In genomic region chr17:50638851-50639767, GRCh38 we compare ENCODE assay signal across 1 cellular context.
TF ChIP-seq lines count a peak whose summit lies in the region.

No MANE protein-coding gene starts in this region.

TF ChIP-seq in HEK293, 187 proteins besides CTCF, POLR2A, EP300 and RAD21 (continued from another document and continues in another):
- TF ChIP-seq PRDM4 (tag by site-specific recombination; IDR thresholded peaks at IDR 0.05): no peak
- TF ChIP-seq ZNF366 (tag by site-specific recombination; conservative IDR thresholded peaks at IDR 0.05): peak; percentile 90
- TF ChIP-seq, protein P1, sequence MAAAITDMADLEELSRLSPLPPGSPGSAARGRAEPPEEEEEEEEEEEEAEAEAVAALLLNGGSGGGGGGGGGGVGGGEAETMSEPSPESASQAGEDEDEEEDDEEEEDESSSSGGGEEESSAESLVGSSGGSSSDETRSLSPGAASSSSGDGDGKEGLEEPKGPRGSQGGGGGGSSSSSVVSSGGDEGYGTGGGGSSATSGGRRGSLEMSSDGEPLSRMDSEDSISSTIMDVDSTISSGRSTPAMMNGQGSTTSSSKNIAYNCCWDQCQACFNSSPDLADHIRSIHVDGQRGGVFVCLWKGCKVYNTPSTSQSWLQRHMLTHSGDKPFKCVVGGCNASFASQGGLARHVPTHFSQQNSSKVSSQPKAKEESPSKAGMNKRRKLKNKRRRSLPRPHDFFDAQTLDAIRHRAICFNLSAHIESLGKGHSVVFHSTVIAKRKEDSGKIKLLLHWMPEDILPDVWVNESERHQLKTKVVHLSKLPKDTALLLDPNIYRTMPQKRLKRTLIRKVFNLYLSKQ (tag by site-specific recombination; IDR thresholded peaks at IDR 0.05; ENCODE audit: borderline replicate concordance): no peak
- TF ChIP-seq ZNF394 (tag by site-specific recombination; IDR thresholded peaks at IDR 0.05; ENCODE audit: borderline replicate concordance): peak; percentile 31; the same call in 1 of the 2 replicates
- TF ChIP-seq, protein P2, sequence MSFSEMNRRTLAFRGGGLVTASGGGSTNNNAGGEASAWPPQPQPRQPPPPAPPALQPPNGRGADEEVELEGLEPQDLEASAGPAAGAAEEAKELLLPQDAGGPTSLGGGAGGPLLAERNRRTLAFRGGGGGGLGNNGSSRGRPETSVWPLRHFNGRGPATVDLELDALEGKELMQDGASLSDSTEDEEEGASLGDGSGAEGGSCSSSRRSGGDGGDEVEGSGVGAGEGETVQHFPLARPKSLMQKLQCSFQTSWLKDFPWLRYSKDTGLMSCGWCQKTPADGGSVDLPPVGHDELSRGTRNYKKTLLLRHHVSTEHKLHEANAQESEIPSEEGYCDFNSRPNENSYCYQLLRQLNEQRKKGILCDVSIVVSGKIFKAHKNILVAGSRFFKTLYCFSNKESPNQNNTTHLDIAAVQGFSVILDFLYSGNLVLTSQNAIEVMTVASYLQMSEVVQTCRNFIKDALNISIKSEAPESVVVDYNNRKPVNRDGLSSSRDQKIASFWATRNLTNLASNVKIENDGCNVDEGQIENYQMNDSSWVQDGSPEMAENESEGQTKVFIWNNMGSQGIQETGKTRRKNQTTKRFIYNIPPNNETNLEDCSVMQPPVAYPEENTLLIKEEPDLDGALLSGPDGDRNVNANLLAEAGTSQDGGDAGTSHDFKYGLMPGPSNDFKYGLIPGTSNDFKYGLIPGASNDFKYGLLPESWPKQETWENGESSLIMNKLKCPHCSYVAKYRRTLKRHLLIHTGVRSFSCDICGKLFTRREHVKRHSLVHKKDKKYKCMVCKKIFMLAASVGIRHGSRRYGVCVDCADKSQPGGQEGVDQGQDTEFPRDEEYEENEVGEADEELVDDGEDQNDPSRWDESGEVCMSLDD (tag by site-specific recombination; IDR thresholded peaks at IDR 0.05): 0 out of 2 replicates have a peak, but pooled peaks have one; percentile 30
- TF ChIP-seq ZNF175 (tag by site-specific recombination; IDR thresholded peaks at IDR 0.05): no peak
- TF ChIP-seq ZNF639 (tag by site-specific recombination; IDR thresholded peaks at IDR 0.05): peak; percentile 64; the same call in 1 of the 2 replicates
- no peak for TF ChIP-seq ZNF214 (tag by site-specific recombination; IDR thresholded peaks at IDR 0.05; ENCODE audit: borderline replicate concordance)
- TF ChIP-seq, protein P3, sequence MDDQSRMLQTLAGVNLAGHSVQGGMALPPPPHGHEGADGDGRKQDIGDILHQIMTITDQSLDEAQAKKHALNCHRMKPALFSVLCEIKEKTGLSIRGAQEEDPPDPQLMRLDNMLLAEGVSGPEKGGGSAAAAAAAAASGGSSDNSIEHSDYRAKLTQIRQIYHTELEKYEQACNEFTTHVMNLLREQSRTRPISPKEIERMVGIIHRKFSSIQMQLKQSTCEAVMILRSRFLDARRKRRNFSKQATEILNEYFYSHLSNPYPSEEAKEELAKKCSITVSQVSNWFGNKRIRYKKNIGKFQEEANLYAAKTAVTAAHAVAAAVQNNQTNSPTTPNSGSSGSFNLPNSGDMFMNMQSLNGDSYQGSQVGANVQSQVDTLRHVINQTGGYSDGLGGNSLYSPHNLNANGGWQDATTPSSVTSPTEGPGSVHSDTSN (CRISPR knock-in tag; IDR thresholded peaks at IDR 0.05): no peak
- no peak for TF ChIP-seq ZSCAN18 (tag by site-specific recombination; IDR thresholded peaks at IDR 0.05)
- no peak for TF ChIP-seq SCRT1 (tag by site-specific recombination; IDR thresholded peaks at IDR 0.05; ENCODE audit: borderline replicate concordance)
- TF ChIP-seq SP3 (tag by site-specific recombination; IDR thresholded peaks at IDR 0.05): 0 out of 2 replicates have a peak, but pooled peaks have one; percentile 38
- peak; percentile 61 for TF ChIP-seq WT1 (tag by site-specific recombination; IDR thresholded peaks at IDR 0.05)
- no peak for TF ChIP-seq ZNF18 (tag by site-specific recombination; IDR thresholded peaks at IDR 0.05)
- peak; percentile 88 for TF ChIP-seq ZNF629 (tag by site-specific recombination; IDR thresholded peaks at IDR 0.05)
- no peak for TF ChIP-seq ZNF558 (tag by site-specific recombination; IDR thresholded peaks at IDR 0.05)
- no peak for TF ChIP-seq SETDB1 (IDR thresholded peaks at IDR 0.05; ENCODE audit: insufficient read length, low read length)
- no peak for TF ChIP-seq ZNF311 (tag by site-specific recombination; IDR thresholded peaks at IDR 0.05; ENCODE audit: borderline replicate concordance)
- TF ChIP-seq REPIN1 (tag by site-specific recombination; IDR thresholded peaks at IDR 0.05; ENCODE audit: low read depth): no peak
- TF ChIP-seq ZNF785 (tag by site-specific recombination; IDR thresholded peaks at IDR 0.05): no peak
- no peak for TF ChIP-seq ZNF707 (tag by site-specific recombination; IDR thresholded peaks at IDR 0.05)
- TF ChIP-seq ZNF24 (tag by site-specific recombination; IDR thresholded peaks at IDR 0.05): peak; percentile 70
- peak; percentile 76 for TF ChIP-seq PATZ1 (tag by site-specific recombination; IDR thresholded peaks at IDR 0.05)
- TF ChIP-seq ZNF416 (tag by site-specific recombination; IDR thresholded peaks at IDR 0.05): no peak
- TF ChIP-seq ZNF174 (tag by site-specific recombination; IDR thresholded peaks at IDR 0.05): no peak
- TF ChIP-seq GLI4 (tag by site-specific recombination; IDR thresholded peaks at IDR 0.05): no peak
- TF ChIP-seq ZSCAN4 (tag by site-specific recombination; IDR thresholded peaks at IDR 0.05): no peak
- TF ChIP-seq ZBTB6 (tag by site-specific recombination; IDR thresholded peaks at IDR 0.05): no peak
- TF ChIP-seq ZNF140 (tag by site-specific recombination; IDR thresholded peaks at IDR 0.05): no peak
- TF ChIP-seq ZNF473 (tag by site-specific recombination; IDR thresholded peaks at IDR 0.05): no peak
- no peak for TF ChIP-seq ZNF324 (tag by site-specific recombination; IDR thresholded peaks at IDR 0.05)
- TF ChIP-seq, protein P4, sequence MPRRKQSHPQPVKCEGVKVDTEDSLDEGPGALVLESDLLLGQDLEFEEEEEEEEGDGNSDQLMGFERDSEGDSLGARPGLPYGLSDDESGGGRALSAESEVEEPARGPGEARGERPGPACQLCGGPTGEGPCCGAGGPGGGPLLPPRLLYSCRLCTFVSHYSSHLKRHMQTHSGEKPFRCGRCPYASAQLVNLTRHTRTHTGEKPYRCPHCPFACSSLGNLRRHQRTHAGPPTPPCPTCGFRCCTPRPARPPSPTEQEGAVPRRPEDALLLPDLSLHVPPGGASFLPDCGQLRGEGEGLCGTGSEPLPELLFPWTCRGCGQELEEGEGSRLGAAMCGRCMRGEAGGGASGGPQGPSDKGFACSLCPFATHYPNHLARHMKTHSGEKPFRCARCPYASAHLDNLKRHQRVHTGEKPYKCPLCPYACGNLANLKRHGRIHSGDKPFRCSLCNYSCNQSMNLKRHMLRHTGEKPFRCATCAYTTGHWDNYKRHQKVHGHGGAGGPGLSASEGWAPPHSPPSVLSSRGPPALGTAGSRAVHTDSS (tag by site-specific recombination; IDR thresholded peaks at IDR 0.05): no peak
- no peak for TF ChIP-seq ZNF112 (tag by site-specific recombination; IDR thresholded peaks at IDR 0.05)
- TF ChIP-seq KLF8 (tag by site-specific recombination; IDR thresholded peaks at IDR 0.05): 0 out of 2 replicates have a peak, but pooled peaks have one; percentile 31
- no peak for TF ChIP-seq HIC1 (tag by site-specific recombination; IDR thresholded peaks at IDR 0.05)
- no peak for TF ChIP-seq ZNF776 (tag by site-specific recombination; IDR thresholded peaks at IDR 0.05; ENCODE audit: borderline replicate concordance)
